Comparison of ENCODE assay signal across 1 cellular context in genomic region chr10:44993226-44993921, GRCh38.
TF ChIP-seq lines count a peak whose summit lies in the region.

No MANE protein-coding gene starts in this region.

TF ChIP-seq in IMR-90, 13 proteins besides CTCF, POLR2A, EP300 and RAD21:
- TF ChIP-seq USF2 (IDR thresholded peaks at IDR 0.05; ENCODE audit: low read depth, low read length) (no peak), MAFK (IDR thresholded peaks at IDR 0.05; ENCODE audit: low read depth, low read length) (no peak), RFX5 (IDR thresholded peaks at IDR 0.05; ENCODE audit: low read depth, low read length) (no peak), CEBPB (IDR thresholded peaks at IDR 0.05; ENCODE audit: low read depth, low read length) (no peak), BHLHE40 (IDR thresholded peaks at IDR 0.05; ENCODE audit: low read depth, low read length) (no peak), MAZ (IDR thresholded peaks at IDR 0.05; ENCODE audit: borderline replicate concordance, low read depth, low read length) (no peak), FOS (IDR thresholded peaks at IDR 0.05; ENCODE audit: low read depth, low read length) (no peak), MXI1 (IDR thresholded peaks at IDR 0.05; ENCODE audit: borderline replicate concordance, low read depth, low read length) (no peak), SMC3 (IDR thresholded peaks at IDR 0.05; ENCODE audit: low read depth, low read length) (no peak), CHD1 (IDR thresholded peaks at IDR 0.05; ENCODE audit: low read depth, low read length) (no peak), NFE2L2 (IDR thresholded peaks at IDR 0.05; ENCODE audit: low read depth, low read length) (no peak), RCOR1 (IDR thresholded peaks at IDR 0.05; ENCODE audit: insufficient replicate concordance, low read length) (no peak)
- TF ChIP-seq, protein P1, sequence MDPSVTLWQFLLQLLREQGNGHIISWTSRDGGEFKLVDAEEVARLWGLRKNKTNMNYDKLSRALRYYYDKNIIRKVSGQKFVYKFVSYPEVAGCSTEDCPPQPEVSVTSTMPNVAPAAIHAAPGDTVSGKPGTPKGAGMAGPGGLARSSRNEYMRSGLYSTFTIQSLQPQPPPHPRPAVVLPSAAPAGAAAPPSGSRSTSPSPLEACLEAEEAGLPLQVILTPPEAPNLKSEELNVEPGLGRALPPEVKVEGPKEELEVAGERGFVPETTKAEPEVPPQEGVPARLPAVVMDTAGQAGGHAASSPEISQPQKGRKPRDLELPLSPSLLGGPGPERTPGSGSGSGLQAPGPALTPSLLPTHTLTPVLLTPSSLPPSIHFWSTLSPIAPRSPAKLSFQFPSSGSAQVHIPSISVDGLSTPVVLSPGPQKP (IDR thresholded peaks at IDR 0.05; ENCODE audit: borderline replicate concordance, low read depth, low read length), result no peak
